8 cellular contexts compared by ENCODE assay signal in the genomic region with DNA sequence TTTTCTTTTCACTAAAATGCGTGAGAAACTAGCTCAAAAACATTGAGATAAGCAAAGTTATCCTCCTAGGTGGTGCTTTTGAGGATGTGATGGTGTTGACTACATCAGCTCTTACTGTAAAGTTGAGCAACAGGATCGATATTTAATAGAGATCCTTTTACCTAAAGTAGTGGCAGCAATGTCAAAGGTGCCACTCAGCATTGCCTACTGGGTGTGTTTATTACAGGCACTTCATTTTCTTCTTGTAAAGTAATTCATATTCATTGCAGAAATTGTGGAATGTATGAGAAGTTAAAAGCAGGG. TPM values are rescaled to one million over a fixed set of nuclear protein-coding genes. Genes with fewer than 3 reads are reported as not detected.
DNase-seq lines count a peak whose midpoint lies in the region; ATAC-seq and TF ChIP-seq lines count a peak whose summit lies in the region.

No MANE protein-coding gene starts in this region.

- H3K4me1 Mint-ChIP-seq in nephron, result peaks cover 37% of the 10 kb centered on the region

- H3K27ac Mint-ChIP-seq in nephron, result peak overlapping the region; percentile 89 to 95 (median 89)

- H3K4me1 ChIP-seq in BE2C, result no peaks in the 10 kb centered on the region
- peaks cover 21% of the 10 kb centered on the region for H3K4me1 ChIP-seq in Karpas-422 (ENCODE audit: low read length)

- H3K27ac ChIP-seq in Karpas-422 (ENCODE audit: low read length) (0 out of 2 replicates have a peak overlapping the region, but pooled peaks have one; percentile 56), dorsolateral prefrontal cortex (peak overlapping the region in 1 of 59 donors; percentile 94)

- H3K9me2 ChIP-seq in Karpas-422 (replicated peaks; ENCODE audit: insufficient read depth, low read length), result no peaks in the 10 kb centered on the region

- intact Hi-C loops in dorsolateral prefrontal cortex (cut with DNase I), result loop anchor here in 1 of 2 donors (10.0 kb wide), 1 partner anchor 303 kb away; the partner anchor contains the start of gene CDC6

- no peak for ATAC-seq in GM18868 (IDR thresholded peaks at IDR 0.05; ENCODE audit: unreplicated experiment)
- ATAC-seq in HG03159 (IDR thresholded peaks at IDR 0.05; ENCODE audit: unreplicated experiment), result no peak

- H3K4me3 Mint-ChIP-seq in nephron, result peak overlapping the region; percentile 85 to 89 (median 88)

- H3K27me3 Mint-ChIP-seq in nephron (ENCODE audit: low read depth), result no peaks in the 10 kb centered on the region

- no peak overlapping the region for H2AFZ ChIP-seq in Karpas-422 (ENCODE audit: low read length)

- H3K36me3 Mint-ChIP-seq in nephron (ENCODE audit: low read depth), result peaks cover 26% of the 10 kb centered on the region

- no peak for TF ChIP-seq CTCF in BE2C (IDR thresholded peaks at IDR 0.05; ENCODE audit: low read depth, low read length)
- no peak for TF ChIP-seq CTCF in dorsolateral prefrontal cortex (IDR thresholded peaks at IDR 0.05 in 54 of 56, conservative IDR thresholded peaks at IDR 0.05 in 2 of 56; ENCODE audit: low read depth in 1 of 56, partially characterized antibody in 56 of 56)
- TF ChIP-seq CTCF in nephron (IDR thresholded peaks at IDR 0.05; ENCODE audit: unreplicated experiment in 3 of 3), result no peak
- no peak for TF ChIP-seq CTCF in GM20000 (IDR thresholded peaks at IDR 0.05; ENCODE audit: extremely low read depth, missing control alignments)

- H3K27me3 ChIP-seq in BE2C (0 out of 2 replicates have a peak, but pooled peaks cover 3% of the 10 kb centered on the region), Karpas-422 (ENCODE audit: low read length) (no peaks in the 10 kb centered on the region), dorsolateral prefrontal cortex (no peaks in the 10 kb centered on the region)

- no peak for DNase-seq in BE2C
- no peak for DNase-seq in Karpas-422
- no peak for DNase-seq in dorsolateral prefrontal cortex
- DNase-seq in hypothalamus (lab: John Stamatoyannopoulos, UW), result no peak
- DNase-seq in GM20000 (ENCODE audit: low spot score), result no peak

- H3K4me2 ChIP-seq in Karpas-422 (ENCODE audit: low read depth, low read length, poor library complexity, severe bottlenecking), result peak overlapping the region; percentile 89

- H4K20me1 ChIP-seq in Karpas-422 (ENCODE audit: insufficient read depth, low read depth, low read length), result peaks cover 18% of the 10 kb centered on the region

- peak overlapping the region; percentile 95 for H3K9ac ChIP-seq in Karpas-422 (ENCODE audit: low read length)

- peak overlapping the region; percentile 100 for H3K4me3 ChIP-seq in BE2C (ENCODE audit: low read depth, low read length)
- H3K4me3 ChIP-seq in Karpas-422 (ENCODE audit: low read length), result peak overlapping the region; percentile 79
- peak overlapping the region; percentile 55 to 100 (median 98) for H3K4me3 ChIP-seq in dorsolateral prefrontal cortex

- no peaks in the 10 kb centered on the region for H3K9me3 Mint-ChIP-seq in nephron

- H3K36me3 ChIP-seq in BE2C, result peaks cover 42% of the 10 kb centered on the region
- H3K36me3 ChIP-seq in Karpas-422 (ENCODE audit: insufficient read depth, low read length), result peaks cover 20% of the 10 kb centered on the region; the same call in 1 of the 2 replicates

- H3K9me3 ChIP-seq in BE2C (no peaks in the 10 kb centered on the region), Karpas-422 (ENCODE audit: low read length) (no peaks in the 10 kb centered on the region)

- peaks cover 35% of the 10 kb centered on the region for H3K79me2 ChIP-seq in Karpas-422 (ENCODE audit: low read length)

RNA-seq across cellular contexts. Expression of gene PSMD3, which starts 1.4 kb away (rescaled TPM):
- 357 TPM for polyA plus RNA-seq in BE2C (2012; ENCODE audit: insufficient read depth, insufficient read length, low read depth)
- 87.1 and 126 TPM in 2 replicates for total RNA-seq in Karpas-422 (2014; rRNA removed; shearing (Covaris generic); ENCODE audit: low replicate concordance)
- total RNA-seq in dorsolateral prefrontal cortex, result 100 to 1,000 TPM in 50 of 120 experiments, 10 to 100 TPM in 70; 70.5 to 136 (median 98.5) TPM

RNA-seq across cellular contexts. Expression of gene GSDMA, which starts 19.2 kb away (rescaled TPM):
- polyA plus RNA-seq in BE2C (2012; ENCODE audit: insufficient read depth, insufficient read length, low read depth), result not detected
- total RNA-seq in Karpas-422 (2014; rRNA removed; shearing (Covaris generic); ENCODE audit: low replicate concordance), result not detected in 2 replicates
- 1 to 10 TPM in 1 of 120 experiments, under 1 TPM in 5, not detected in 114; 0.22 to 1.3 (median 0.35) TPM for total RNA-seq in dorsolateral prefrontal cortex

RNA-seq across cellular contexts. Expression of gene CSF3, which starts 33.2 kb away (rescaled TPM):
- polyA plus RNA-seq in BE2C (2012; ENCODE audit: insufficient read depth, insufficient read length, low read depth), result not detected
- total RNA-seq in Karpas-422 (2014; rRNA removed; shearing (Covaris generic); ENCODE audit: low replicate concordance), result not detected in 2 replicates
- 100 to 1,000 TPM in 1 of 120 experiments, 10 to 100 TPM in 8, 1 to 10 TPM in 30, under 1 TPM in 25, not detected in 56; 0.30 to 105 (median 1.8) TPM for total RNA-seq in dorsolateral prefrontal cortex

RNA-seq across cellular contexts. Expression of gene LRRC3C, which starts 54.5 kb away (rescaled TPM):
- polyA plus RNA-seq in BE2C (2012; ENCODE audit: insufficient read depth, insufficient read length, low read depth), result not detected
- total RNA-seq in Karpas-422 (2014; rRNA removed; shearing (Covaris generic); ENCODE audit: low replicate concordance), result 0.86 TPM in 1 of 2 replicates, not detected in the other
- under 1 TPM in 6 of 120 experiments, not detected in 114; 0.47 to 1.00 (median 0.60) TPM for total RNA-seq in dorsolateral prefrontal cortex

RNA-seq across cellular contexts. Expression of gene ORMDL3, which starts 54.6 kb away (rescaled TPM):
- 63.1 TPM for polyA plus RNA-seq in BE2C (2012; ENCODE audit: insufficient read depth, insufficient read length, low read depth)
- total RNA-seq in Karpas-422 (2014; rRNA removed; shearing (Covaris generic); ENCODE audit: low replicate concordance), result 41.4 and 46.8 TPM in 2 replicates
- 10 to 100 TPM; 42.7 to 90.1 (median 58.8) TPM for total RNA-seq in dorsolateral prefrontal cortex
